Comparison of ENCODE assay signal across 14 cellular contexts in genomic region chr13:35984776-35985453, GRCh38.
DNase-seq lines count a peak whose midpoint lies in the region; ATAC-seq and TF ChIP-seq lines count a peak whose summit lies in the region.
"Had no signal": no experiment of that assay in that cellular context is flagged by ENCODE, and none has a peak within 500 bp of the region (broad histone marks: within the 10 kb centered on the region; RNA-seq: fewer than 3 reads in every experiment).

No MANE protein-coding gene starts in this region.

- H3K4me3 ChIP-seq in coronary artery, result no peak overlapping the region
- no peak overlapping the region for H3K4me3 ChIP-seq in Caco-2 (ENCODE audit: low read depth, low read length)
- H3K4me3 ChIP-seq: colonic mucosa had no signal

- POLR2A ChIA-PET in Caco-2 (lab: Charles Lee), result no interaction called here

- DNase-seq in DMS53 (lab: John Stamatoyannopoulos, UW) (peak; percentile 87), NCI-H1417 treated with DMSO at 0.1 percent for 48 hours (lab: John Stamatoyannopoulos, UW) (peak; percentile 83), NCI-H748 treated with DMSO at 0.1 percent for 48 hours (lab: John Stamatoyannopoulos, UW) (peak; percentile 99), islet precursor cell (peak; percentile 66), NK-92 (lab: John Stamatoyannopoulos, UW; ENCODE audit: unreplicated experiment) (no peak), coronary artery (ENCODE audit: low spot score) (no peak), Caco-2 (no peak)
- DNase-seq: activated CD8-positive, alpha-beta T cell treated with anti-CD3 and anti-CD28 coated beads, Interleukin-2, amount 10 ng/mL, durations not matched to agents 7 days and 5 days; colonic mucosa; T-helper 9 cell had no signal

- no peak overlapping the region for H3K27ac Mint-ChIP-seq in Caco-2 (ENCODE audit: unreplicated experiment)
- H3K27ac Mint-ChIP-seq: activated CD8-positive, alpha-beta T cell treated with anti-CD3 and anti-CD28 coated beads, Interleukin-2, amount 10 ng/mL, durations not matched to agents 7 days and 5 days; activated naive CD4-positive, alpha-beta T cell treated with anti-CD3 and anti-CD28 coated beads, Interleukin-2, amount 50 U/mL, for 72 hours had no signal

- H3K9me3 Mint-ChIP-seq in Caco-2 (ENCODE audit: unreplicated experiment), result peaks cover 10% of the 10 kb centered on the region

- no peaks in the 10 kb centered on the region for H3K27me3 ChIP-seq in Caco-2 (replicated peaks; ENCODE audit: control insufficient read depth, insufficient read depth, low read length)
- H3K27me3 ChIP-seq: colonic mucosa had no signal

- CTCF ChIA-PET in Caco-2 (lab: Charles Lee), result no interaction called here

- no peaks in the 10 kb centered on the region for H3K27me3 Mint-ChIP-seq in Caco-2 (ENCODE audit: insufficient read depth, unreplicated experiment)

- no peaks in the 10 kb centered on the region for H3K4me1 Mint-ChIP-seq in Caco-2 (ENCODE audit: low read depth, unreplicated experiment)
- H3K4me1 Mint-ChIP-seq: CD14-positive monocyte had no signal

- no peaks in the 10 kb centered on the region for H3K4me1 ChIP-seq in Caco-2
- H3K4me1 ChIP-seq: colonic mucosa had no signal

- intact Hi-C loops in Caco-2 (cut with micrococcal nuclease; ENCODE audit: unreplicated experiment), result no loop called here

- H3K27ac ChIP-seq in coronary artery, result no peak overlapping the region
- H3K27ac ChIP-seq: colonic mucosa had no signal

- H3K36me3 Mint-ChIP-seq in Caco-2 (ENCODE audit: insufficient read depth, unreplicated experiment), result no peaks in the 10 kb centered on the region
- H3K36me3 Mint-ChIP-seq: CD14-positive monocyte had no signal

- H3K4me3 Mint-ChIP-seq in Caco-2 (ENCODE audit: unreplicated experiment), result no peak overlapping the region
- H3K4me3 Mint-ChIP-seq: activated CD8-positive, alpha-beta T cell treated with anti-CD3 and anti-CD28 coated beads, Interleukin-2, amount 10 ng/mL, durations not matched to agents 7 days and 5 days; CD14-positive monocyte had no signal

- no peaks in the 10 kb centered on the region for H3K36me3 ChIP-seq in Caco-2 (ENCODE audit: control insufficient read depth, insufficient read depth, low read length)
- H3K36me3 ChIP-seq: colonic mucosa had no signal

- no TSS peak for BruUV-seq in Caco-2 (replicated peaks; lab: Mats Ljungman, UMichigan)

- ATAC-seq in GM19035 (IDR thresholded peaks at IDR 0.05; ENCODE audit: unreplicated experiment), result no peak
- ATAC-seq: activated CD8-positive, alpha-beta T cell treated with anti-CD3 and anti-CD28 coated beads, Interleukin-2, amount 10 ng/mL, durations not matched to agents 7 days and 5 days; activated naive CD4-positive, alpha-beta T cell treated with anti-CD3 and anti-CD28 coated beads, Interleukin-2, amount 50 U/mL, for 72 hours; right cardiac atrium had no signal

- TF ChIP-seq CTCF in coronary artery (IDR thresholded peaks at IDR 0.05) (no peak), Caco-2 (IDR thresholded peaks at IDR 0.05; ENCODE audit: insufficient read depth in 1 of 2, low read depth in 1 of 2, low read length in 1 of 2, severe bottlenecking in 1 of 2, unreplicated experiment in 1 of 2) (no peak)

- H3K9me3 ChIP-seq in Caco-2, result no peaks in the 10 kb centered on the region
- H3K9me3 ChIP-seq: colonic mucosa had no signal

Comparison
In these comparisons a context has a peak if more than half of its experiments do, and no peak if none do; other contexts are left out.
1. DNase-seq: peak in DMS53 (single experiment), NCI-H1417 treated with DMSO at 0.1 percent for 48 hours (single experiment), NCI-H748 treated with DMSO at 0.1 percent for 48 hours (single experiment) and islet precursor cell (single experiment); none in NK-92 (single experiment), coronary artery (single experiment) and Caco-2 (0 of 2).